ENCODE assay signal across 1 cellular context in genomic region chr4:120509719-120510118, GRCh38.
TF ChIP-seq lines count a peak whose summit lies in the region.

No MANE protein-coding gene starts in this region.

TF ChIP-seq in H1, 55 proteins besides CTCF, POLR2A, EP300 and RAD21:
- TF ChIP-seq CBX5 (IDR thresholded peaks at IDR 0.05; ENCODE audit: low read depth, low read length), result no peak
